Comparison of ENCODE assay signal across 15 cellular contexts in the genomic region with DNA sequence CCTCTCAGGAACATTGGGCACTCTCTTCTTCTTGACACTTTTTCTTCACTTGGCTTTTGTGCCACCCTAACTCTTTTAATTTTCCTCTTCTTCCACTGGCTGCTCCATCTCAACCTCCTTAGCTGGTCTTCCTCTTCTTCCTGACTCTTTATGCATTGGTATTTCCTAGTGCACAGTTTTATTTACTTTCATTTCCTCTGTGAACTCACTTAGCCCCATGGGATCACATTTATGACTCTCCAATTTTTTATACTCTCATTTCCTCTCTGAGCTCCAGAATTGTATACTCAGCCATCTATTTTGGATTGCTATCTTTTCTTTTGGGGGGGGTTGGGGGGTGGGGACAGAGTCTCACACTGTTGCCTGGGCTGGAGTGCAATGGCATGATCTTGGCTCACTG.
"Had no signal": no experiment of that assay in that cellular context is flagged by ENCODE, and none has a peak within 500 bp of the region (broad histone marks: within the 10 kb centered on the region; RNA-seq: fewer than 3 reads in every experiment).

No MANE protein-coding gene starts in this region.

- H3K36me3 Mint-ChIP-seq: naive thymus-derived CD8-positive, alpha-beta T cell; type B pancreatic cell had no signal

- H3K27me3 ChIP-seq: heart left ventricle, neutrophil, suprapubic skin, thyroid gland, vagina had no signal

- H3K4me1 Mint-ChIP-seq: naive thymus-derived CD8-positive, alpha-beta T cell had no signal

- H3K27ac Mint-ChIP-seq: naive thymus-derived CD8-positive, alpha-beta T cell; type B pancreatic cell had no signal

- H3K27ac ChIP-seq: heart left ventricle, neutrophil, psoas muscle, suprapubic skin, thyroid gland, vagina had no signal

- H3K27me3 Mint-ChIP-seq: naive thymus-derived CD8-positive, alpha-beta T cell; type B pancreatic cell had no signal

- DNase-seq: effector memory CD4-positive, alpha-beta T cell; heart left ventricle; hippocampal formation; left colon; mammary epithelial cell; mucosa of descending colon; naive thymus-derived CD8-positive, alpha-beta T cell; psoas muscle; retina; stimulated activated naive CD4-positive, alpha-beta T cell treated with Interleukin-2 at 50 U/mL for 16 hours; thyroid gland had no signal

- H3K9me3 Mint-ChIP-seq: type B pancreatic cell had no signal

- H3K4me3 ChIP-seq: heart left ventricle, mucosa of descending colon, psoas muscle, suprapubic skin, thyroid gland, vagina had no signal

- H3K4me3 Mint-ChIP-seq: naive thymus-derived CD8-positive, alpha-beta T cell; type B pancreatic cell had no signal

- H3K4me1 ChIP-seq: psoas muscle, suprapubic skin, thyroid gland had no signal

- H3K9me3 ChIP-seq: heart left ventricle, mucosa of descending colon, neutrophil, psoas muscle, suprapubic skin, thyroid gland, vagina had no signal

- H3K36me3 ChIP-seq: heart left ventricle, neutrophil, suprapubic skin, thyroid gland, vagina had no signal
